Comparison of ENCODE assay signal across 9 cellular contexts in genomic region chr16:3963203-3963602, GRCh38.
DNase-seq lines count a peak whose midpoint lies in the region; ATAC-seq and TF ChIP-seq lines count a peak whose summit lies in the region.
"Had no signal": no experiment of that assay in that cellular context is flagged by ENCODE, and none has a peak within 500 bp of the region (broad histone marks: within the 10 kb centered on the region; RNA-seq: fewer than 3 reads in every experiment).

No MANE protein-coding gene starts in this region.

- peaks cover 0 to 4% of the 10 kb centered on the region in 2 donors for H3K9me3 ChIP-seq in neuronal stem cell (replicated peaks in 1 of 2; ENCODE audit: control insufficient read depth in 2 of 2, insufficient read depth in 1 of 2, low read depth in 1 of 2, low read length in 2 of 2)
- no peaks in the 10 kb centered on the region for H3K9me3 ChIP-seq in adrenal gland (replicated peaks in 1 of 3)
- H3K9me3 ChIP-seq: colonic mucosa had no signal

- H3K27me3 Mint-ChIP-seq in activated naive CD8-positive, alpha-beta T cell treated with anti-CD3 and anti-CD28 coated beads, Interleukin-2, amount 50 U/mL, for 24 hours = no peaks in the 10 kb centered on the region

- no peak for TF ChIP-seq CTCF in RWPE1 (conservative IDR thresholded peaks at IDR 0.05; ENCODE audit: low read depth)
- no peak for TF ChIP-seq CTCF in adrenal gland (IDR thresholded peaks at IDR 0.05)
- TF ChIP-seq CTCF in GM13977 (IDR thresholded peaks at IDR 0.05; ENCODE audit: extremely low read depth, insufficient read depth, missing control alignments) = no peak

- H4K91ac ChIP-seq in neuronal stem cell (ENCODE audit: low read depth, low read length, poor library complexity) = no peak overlapping the region

- H2AK5ac ChIP-seq in neuronal stem cell (ENCODE audit: low read depth, low read length) = no peak overlapping the region

- DNase-seq in DMS153 (lab: John Stamatoyannopoulos, UW) (peak; percentile 51), RWPE1 (ENCODE audit: low spot score) (no peak), neuronal stem cell (ENCODE audit: low spot score) (no peak), adrenal gland (no peak), GM13977 (ENCODE audit: low spot score) (no peak)
- DNase-seq in activated naive CD8-positive, alpha-beta T cell treated with anti-CD3 and anti-CD28 coated beads, Interleukin-2, amount 50 U/mL, for 24 hours = peak; percentile 16
- DNase-seq: PC-3 had no signal

- H3K4me2 ChIP-seq in neuronal stem cell (ENCODE audit: insufficient read depth, low read length, poor library complexity, severe bottlenecking) = no peak overlapping the region

- POLR2A ChIA-PET in RWPE1 (lab: Yijun Ruan, JAX; ENCODE audit: low non-redundant PET) = no interaction called here

- H3K4me3 Mint-ChIP-seq in activated naive CD8-positive, alpha-beta T cell treated with anti-CD3 and anti-CD28 coated beads, Interleukin-2, amount 50 U/mL, for 24 hours = no peak overlapping the region

- H3K9ac ChIP-seq in neuronal stem cell (ENCODE audit: low read depth, low read length, poor library complexity) = no peak overlapping the region

- CTCF ChIA-PET in RWPE1 (lab: Yijun Ruan, JAX) = interaction anchor here (0.6 to 1.0 kb wide), 3 partner anchors 115 to 290 kb away, joined by 3 read pairs; no protein-coding TSS in a partner anchor

- no peak overlapping the region for H4K8ac ChIP-seq in neuronal stem cell (ENCODE audit: low read depth, low read length)

- intact Hi-C loops in adrenal gland (cut with DNase I) = no loop called here

- no peak overlapping the region for H2BK15ac ChIP-seq in neuronal stem cell (ENCODE audit: low read length)

- H3K9me3 Mint-ChIP-seq in activated naive CD8-positive, alpha-beta T cell treated with anti-CD3 and anti-CD28 coated beads, Interleukin-2, amount 50 U/mL, for 24 hours = peaks cover 7% of the 10 kb centered on the region

- WGBS in neuronal stem cell (ENCODE audit: extremely low coverage in 2 of 2, insufficient read length in 2 of 2, insufficient replicate concordance in 1 of 2), 2 donors = no CpG with 5 or more reads among the region's 17 CpGs
- 52 to 64% (median 57%) methylated on average over 11 to 17 of the region's 17 CpGs for WGBS in adrenal gland, 4 donors

- H3K27me3 ChIP-seq in neuronal stem cell (ENCODE audit: control insufficient read depth in 3 of 3, insufficient read depth in 3 of 3, low read depth in 1 of 3, low read length in 3 of 3) = no peaks in the 10 kb centered on the region
- no peaks in the 10 kb centered on the region for H3K27me3 ChIP-seq in adrenal gland
- H3K27me3 ChIP-seq: colonic mucosa had no signal

- peak overlapping the region; percentile 19 for H3K27ac Mint-ChIP-seq in activated naive CD8-positive, alpha-beta T cell treated with anti-CD3 and anti-CD28 coated beads, Interleukin-2, amount 50 U/mL, for 24 hours

- peak overlapping the region in 1 of 2 donors; percentile 14 for H3K4me3 ChIP-seq in neuronal stem cell (ENCODE audit: low read length in 2 of 2)
- H3K4me3 ChIP-seq in adrenal gland = no peak overlapping the region
- H3K4me3 ChIP-seq: colonic mucosa had no signal

- in situ Hi-C loops in GM13977 (cut with MboI; ENCODE audit: low pct_unique_long_range_greater_than_20kb, low sequenced_read_pairs, unreplicated experiment) = no loop called here

- H3K14ac ChIP-seq in neuronal stem cell (ENCODE audit: low read length) = no peak overlapping the region

- H3K4me1 ChIP-seq in neuronal stem cell (ENCODE audit: control insufficient read depth in 2 of 2, insufficient read depth in 1 of 2, low read depth in 1 of 2, low read length in 2 of 2) = peaks cover 2 to 4% of the 10 kb centered on the region in 2 donors
- peaks cover 0 to 9% of the 10 kb centered on the region in 2 donors for H3K4me1 ChIP-seq in adrenal gland (replicated peaks in 1 of 2)
- H3K4me1 ChIP-seq: colonic mucosa had no signal

- H3K27ac ChIP-seq in RWPE1 = peak overlapping the region; percentile 17; the same call in 1 of the 2 replicates
- H3K27ac ChIP-seq in neuronal stem cell (replicated peaks; ENCODE audit: low read length) = no peak overlapping the region
- no peak overlapping the region for H3K27ac ChIP-seq in adrenal gland
- H3K27ac ChIP-seq: colonic mucosa had no signal

- no peak for ATAC-seq in activated naive CD8-positive, alpha-beta T cell treated with anti-CD3 and anti-CD28 coated beads, Interleukin-2, amount 50 U/mL, for 24 hours
- no peak for ATAC-seq in HG03139 (IDR thresholded peaks at IDR 0.05; ENCODE audit: unreplicated experiment)
- ATAC-seq: PC-3 had no signal

- no peak for TF ChIP-seq POLR2A in adrenal gland (IDR thresholded peaks at IDR 0.05)

- no peak overlapping the region for H2BK5ac ChIP-seq in neuronal stem cell (ENCODE audit: low read length)

- no peak overlapping the region for H2BK120ac ChIP-seq in neuronal stem cell (ENCODE audit: low read depth, low read length)

- no peak overlapping the region for H2AFZ ChIP-seq in neuronal stem cell (ENCODE audit: low read length)

- H3K18ac ChIP-seq in neuronal stem cell (ENCODE audit: low read length) = peak overlapping the region; percentile 21

- H3K4ac ChIP-seq in neuronal stem cell (ENCODE audit: low read length) = no peak overlapping the region

- H3K23ac ChIP-seq in neuronal stem cell (ENCODE audit: low read depth, low read length, poor library complexity) = peak overlapping the region; percentile 0

- H2BK12ac ChIP-seq in neuronal stem cell (ENCODE audit: low read length) = no peak overlapping the region

- peaks cover 30% of the 10 kb centered on the region for H3K4me1 Mint-ChIP-seq in activated naive CD8-positive, alpha-beta T cell treated with anti-CD3 and anti-CD28 coated beads, Interleukin-2, amount 50 U/mL, for 24 hours

- peaks cover 3% of the 10 kb centered on the region for H3K36me3 Mint-ChIP-seq in activated naive CD8-positive, alpha-beta T cell treated with anti-CD3 and anti-CD28 coated beads, Interleukin-2, amount 50 U/mL, for 24 hours (ENCODE audit: low read depth)

- peaks cover 0 to 11% of the 10 kb centered on the region in 2 donors for H3K36me3 ChIP-seq in neuronal stem cell (replicated peaks in 1 of 2; ENCODE audit: control insufficient read depth in 2 of 2, insufficient read depth in 2 of 2, low read length in 2 of 2)
- peaks cover 0 to 11% of the 10 kb centered on the region in 2 donors for H3K36me3 ChIP-seq in adrenal gland (replicated peaks in 1 of 2)
- H3K36me3 ChIP-seq: colonic mucosa had no signal

- H3K79me1 ChIP-seq in neuronal stem cell (ENCODE audit: low read depth, low read length) = no peaks in the 10 kb centered on the region

Comparison
In these comparisons a context has a peak if more than half of its experiments do, and no peak if none do; other contexts are left out.
1. DNase-seq: peak in DMS153 (single experiment) and activated naive CD8-positive, alpha-beta T cell treated with anti-CD3 and anti-CD28 coated beads, Interleukin-2, amount 50 U/mL, for 24 hours (single experiment); none in RWPE1 (single experiment), neuronal stem cell (single experiment), adrenal gland (0 of 7) and GM13977 (single experiment).